Comparison of ENCODE assay signal across 25 cellular contexts in the genomic region with DNA sequence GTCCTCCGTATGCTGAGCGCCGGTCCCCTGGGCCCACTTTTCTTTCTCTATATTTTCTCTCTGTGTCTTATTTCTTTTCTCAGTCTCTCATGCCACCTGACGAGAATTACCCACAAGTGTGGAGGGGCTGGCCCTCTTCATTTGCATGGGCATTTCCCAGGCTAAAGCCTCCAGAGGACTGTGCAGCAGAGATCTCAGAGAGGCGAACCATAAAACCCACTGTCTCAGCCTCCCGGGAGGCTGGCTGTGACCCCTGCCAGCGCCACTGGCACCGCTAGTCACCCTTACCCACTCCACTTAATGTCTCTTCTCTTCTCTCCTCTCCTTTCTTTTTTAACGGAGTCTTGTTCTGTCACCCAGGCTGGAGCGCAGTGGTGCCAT. TPM values are rescaled to one million over a fixed set of nuclear protein-coding genes. Genes with fewer than 3 reads are reported as not detected.
DNase-seq lines count a peak whose midpoint lies in the region; ATAC-seq, FAIRE-seq and TF ChIP-seq lines count a peak whose summit lies in the region.
"Had no signal": no experiment of that assay in that cellular context is flagged by ENCODE, and none has a peak within 500 bp of the region (broad histone marks: within the 10 kb centered on the region; RNA-seq: fewer than 3 reads in every experiment).

No MANE protein-coding gene starts in this region.

- peaks cover 24% of the 10 kb centered on the region for H3K27me3 Mint-ChIP-seq in activated naive CD8-positive, alpha-beta T cell treated with anti-CD3 and anti-CD28 coated beads for 36 hours

- no TSS peak for BruUV-seq in HepG2 (replicated peaks; lab: Mats Ljungman, UMichigan)

- H3K4me1 Mint-ChIP-seq in activated naive CD8-positive, alpha-beta T cell treated with anti-CD3 and anti-CD28 coated beads for 36 hours: peaks cover 3% of the 10 kb centered on the region

- H4K20me1 ChIP-seq in HepG2 (ENCODE audit: insufficient read depth, low read length): no peaks in the 10 kb centered on the region

- CTCF ChIA-PET in HepG2 (lab: Yijun Ruan, JAX; ENCODE audit: low intra/inter-chr PET ratio, low total read pairs): no interaction called here

- TF ChIP-seq CTCF in HepG2 (CRISPR knock-in tag; IDR thresholded peaks at IDR 0.05): no peak

- ATAC-seq in GM18498 (IDR thresholded peaks at IDR 0.05; ENCODE audit: unreplicated experiment) (peak; percentile 61), GM19468 (IDR thresholded peaks at IDR 0.05; ENCODE audit: extremely low read depth, unreplicated experiment) (peak; percentile 56), HG03439 (IDR thresholded peaks at IDR 0.05; ENCODE audit: unreplicated experiment) (peak; percentile 58), HepG2 (peak; percentile 17; the same call in 2 of the 3 replicates)
- ATAC-seq: left ventricle myocardium superior had no signal

- peak overlapping the region; percentile 92 for H3K4me2 ChIP-seq in HepG2 (ENCODE audit: low read depth, low read length)

- FAIRE-seq in HepG2 (lab: Jason Lieb, UNC): no peak

- no peaks in the 10 kb centered on the region for H3K27me3 ChIP-seq in HepG2 (ENCODE audit: control insufficient read depth in 1 of 2, insufficient read depth in 2 of 2, low read length in 2 of 2)
- H3K27me3 ChIP-seq: ascending aorta, right atrium auricular region had no signal

- H3K4me3 ChIP-seq in HepG2 (replicated peaks in 1 of 3; ENCODE audit: insufficient read depth in 1 of 3, low read depth in 2 of 3, low read length in 3 of 3): peak overlapping the region in 1 of 3 experiments; percentile 36; a peak in 2 of 6 replicates
- H3K4me3 ChIP-seq: ascending aorta, right atrium auricular region, tibial nerve had no signal

- H3K79me2 ChIP-seq in HepG2 (ENCODE audit: insufficient read depth, low read length): peaks cover 33% of the 10 kb centered on the region

- no peak for TF ChIP-seq EP300 in HepG2 (IDR thresholded peaks at IDR 0.05; ENCODE audit: low read depth in 2 of 2, low read length in 2 of 2)
- no peak for TF ChIP-seq EP300 in HepG2 (CRISPR knock-in tag; IDR thresholded peaks at IDR 0.05; ENCODE audit: borderline replicate concordance)

- H3K36me3 ChIP-seq in HepG2 (replicated peaks in 1 of 2; ENCODE audit: control insufficient read depth in 1 of 2, insufficient read depth in 2 of 2, low read length in 2 of 2): peaks cover 4 to 12% of the 10 kb centered on the region in 2 experiments; a peak in 4 of 5 replicates
- H3K36me3 ChIP-seq: ascending aorta, right atrium auricular region, tibial nerve had no signal

- POLR2A ChIA-PET in HepG2 (lab: Yijun Ruan, JAX): no interaction called here

- no peak overlapping the region for H3K27ac Mint-ChIP-seq in activated naive CD8-positive, alpha-beta T cell treated with anti-CD3 and anti-CD28 coated beads for 36 hours
- H3K27ac Mint-ChIP-seq: CD8-positive, alpha-beta memory T cell had no signal

- TF ChIP-seq POLR2A in HepG2 (IDR thresholded peaks at IDR 0.05; ENCODE audit: insufficient read depth in 1 of 2, low read depth in 2 of 2, low read length in 2 of 2): no peak

- no peaks in the 10 kb centered on the region for H3K36me3 Mint-ChIP-seq in activated naive CD8-positive, alpha-beta T cell treated with anti-CD3 and anti-CD28 coated beads for 36 hours
- H3K36me3 Mint-ChIP-seq: CD8-positive, alpha-beta memory T cell had no signal

- peak overlapping the region; percentile 92 for H3K27ac ChIP-seq in HepG2 (ENCODE audit: extremely low read length, insufficient read depth, low read length)
- no peak overlapping the region for H3K27ac ChIP-seq in substantia nigra (ENCODE audit: low read depth, low read length, poor library complexity, severe bottlenecking)
- H3K27ac ChIP-seq: ascending aorta, right atrium auricular region, tibial nerve had no signal

- WGBS in HepG2 (ENCODE audit: low lambda C conversion rate): 51% methylated on average over 10 of the region's 10 CpGs

- intact Hi-C loops in HepG2 (cut with micrococcal nuclease; ENCODE audit: unreplicated experiment): no loop called here

- peaks cover 94% of the 10 kb centered on the region for H3K4me1 ChIP-seq in HepG2 (ENCODE audit: insufficient read depth, low read length)

- H3K9ac ChIP-seq in HepG2 (ENCODE audit: insufficient read depth, low read depth, low read length): peak overlapping the region; percentile 61

- in situ Hi-C loops in HepG2 (cut with HindIII; ENCODE audit: extremely low pct_ligation_motif_present, low pct_unique_long_range_greater_than_20kb): no loop called here

- TF ChIP-seq RAD21 in HepG2 (CRISPR knock-in tag; IDR thresholded peaks at IDR 0.05): no peak

- no peak overlapping the region for H3K4me3 Mint-ChIP-seq in activated naive CD8-positive, alpha-beta T cell treated with anti-CD3 and anti-CD28 coated beads for 36 hours
- H3K4me3 Mint-ChIP-seq: CD8-positive, alpha-beta memory T cell had no signal

- H3K9me3 ChIP-seq in HepG2 (ENCODE audit: low read length): peaks cover 14% of the 10 kb centered on the region

- DNase-seq in HepG2 (ENCODE audit: low spot score) (no peak), MV-4-11 (lab: John Stamatoyannopoulos, UW) (no peak), NCI-H748 (lab: John Stamatoyannopoulos, UW; ENCODE audit: unreplicated experiment) (no peak), substantia nigra (lab: John Stamatoyannopoulos, UW) (no peak)
- DNase-seq in activated naive CD8-positive, alpha-beta T cell treated with anti-CD3 and anti-CD28 coated beads for 36 hours: no peak
- DNase-seq: ACHN; CD8-positive, alpha-beta memory T cell; effector memory CD4-positive, alpha-beta T cell; left ventricle myocardium superior; NCI-H1694; NK-92 treated with Interleukin-12 subunit alpha and Interleukin-12 subunit beta, amount 100 ng/mL, for 24 hours; RPMI8226; stimulated activated CD4-positive, alpha-beta T cell treated with anti-CD3 and anti-CD28 coated beads, Interleukin-15, amount 100 ng/mL, for 24 hours; stimulated activated naive CD4-positive, alpha-beta T cell; SW 1271 had no signal

- no peak overlapping the region for H2AFZ ChIP-seq in HepG2 (ENCODE audit: low read length)

- H3K9me3 Mint-ChIP-seq in activated naive CD8-positive, alpha-beta T cell treated with anti-CD3 and anti-CD28 coated beads for 36 hours: peaks cover 5% of the 10 kb centered on the region

RNA-seq across cellular contexts. Expression of gene SERPINA9, which starts 7.1 kb away (rescaled TPM):
- not detected in 2 replicates for total RNA-seq in HepG2 (2016; rRNA removed; fragmentation: Illumina TruSeq; extraction: Trizol)
- not detected in 2 replicates for total RNA-seq in HepG2 (2016; cell fraction: cytosol; rRNA removed; fragmentation: Illumina TruSeq; extraction: Trizol; ENCODE audit: low read depth)
- total RNA-seq in HepG2 (2016; cell fraction: insoluble cytoplasmic fraction; rRNA removed; fragmentation: Illumina TruSeq; extraction: Trizol): not detected in 2 replicates
- total RNA-seq in HepG2 (2016; cell fraction: membrane; rRNA removed; fragmentation: Illumina TruSeq; extraction: Trizol): not detected in 2 replicates
- total RNA-seq in HepG2 (2016; cell fraction: nucleus; rRNA removed; fragmentation: Illumina TruSeq; extraction: Trizol): not detected in 2 replicates
- polyA plus RNA-seq in HepG2 (2011; rRNA removed): 0.12 and 0.21 TPM in 2 replicates
- polyA plus RNA-seq in HepG2 (2011; cell fraction: cytosol; rRNA removed): 0.16 and 0.18 TPM in 2 replicates
- polyA plus RNA-seq in HepG2 (2011; cell fraction: nucleus; rRNA removed): 0.64 and 1.1 TPM in 2 replicates
- 0.17 and 0.78 TPM in 2 replicates for polyA plus RNA-seq in HepG2 (2012)
- not detected in 2 replicates for polyA plus RNA-seq in HepG2 (2016; cell fraction: cytosol; fragmentation: Illumina TruSeq; extraction: Trizol; ENCODE audit: low read depth)
- polyA plus RNA-seq in HepG2 (2016; cell fraction: insoluble cytoplasmic fraction; fragmentation: Illumina TruSeq; extraction: Trizol; ENCODE audit: low read depth): not detected in 2 replicates
- polyA plus RNA-seq in HepG2 (2016; cell fraction: membrane; fragmentation: Illumina TruSeq; extraction: Trizol; ENCODE audit: low read depth): not detected in 2 replicates
- polyA plus RNA-seq in HepG2 (2016; cell fraction: nucleus; fragmentation: Illumina TruSeq; extraction: Trizol; ENCODE audit: insufficient read depth, low read depth): not detected in 2 replicates
- 0.12 TPM in 1 of 2 replicates, not detected in the other for polyA minus RNA-seq in HepG2 (2011; rRNA and poly(A)+ RNA removed; ENCODE audit: low replicate concordance)
- polyA minus RNA-seq in HepG2 (2011; cell fraction: cytosol; rRNA and poly(A)+ RNA removed): not detected in 2 replicates
- 0.37 TPM in 1 of 2 replicates, not detected in the other for polyA minus RNA-seq in HepG2 (2011; cell fraction: nucleus; rRNA and poly(A)+ RNA removed)
- total RNA-seq in activated naive CD8-positive, alpha-beta T cell treated with anti-CD3 and anti-CD28 coated beads for 36 hours: not detected
- total RNA-seq: ascending aorta; CD8-positive, alpha-beta memory T cell; cerebellum; H4; left ventricle myocardium superior; M059J; omental fat pad; right atrium auricular region; tibial nerve had no signal
- polyA plus RNA-seq: CD8-positive, alpha-beta memory T cell had no signal

RNA-seq across cellular contexts. Expression of gene SERPINA12, which starts 26.2 kb away (rescaled TPM):
- not detected in 2 replicates for total RNA-seq in HepG2 (2016; rRNA removed; fragmentation: Illumina TruSeq; extraction: Trizol)
- not detected in 2 replicates for total RNA-seq in HepG2 (2016; cell fraction: cytosol; rRNA removed; fragmentation: Illumina TruSeq; extraction: Trizol; ENCODE audit: low read depth)
- not detected in 2 replicates for total RNA-seq in HepG2 (2016; cell fraction: insoluble cytoplasmic fraction; rRNA removed; fragmentation: Illumina TruSeq; extraction: Trizol)
- total RNA-seq in HepG2 (2016; cell fraction: membrane; rRNA removed; fragmentation: Illumina TruSeq; extraction: Trizol): not detected in 2 replicates
- total RNA-seq in HepG2 (2016; cell fraction: nucleus; rRNA removed; fragmentation: Illumina TruSeq; extraction: Trizol): not detected in 2 replicates
- 0.08 TPM in 1 of 2 replicates, not detected in the other for polyA plus RNA-seq in HepG2 (2011; rRNA removed)
- 0.07 TPM in 1 of 2 replicates, not detected in the other for polyA plus RNA-seq in HepG2 (2011; cell fraction: cytosol; rRNA removed)
- not detected in 2 replicates for polyA plus RNA-seq in HepG2 (2011; cell fraction: nucleus; rRNA removed)
- polyA plus RNA-seq in HepG2 (2012): 9.8 and 20.4 TPM in 2 replicates
- not detected in 2 replicates for polyA plus RNA-seq in HepG2 (2016; cell fraction: cytosol; fragmentation: Illumina TruSeq; extraction: Trizol; ENCODE audit: low read depth)
- 0.11 TPM in 1 of 2 replicates, not detected in the other for polyA plus RNA-seq in HepG2 (2016; cell fraction: insoluble cytoplasmic fraction; fragmentation: Illumina TruSeq; extraction: Trizol; ENCODE audit: low read depth)
- polyA plus RNA-seq in HepG2 (2016; cell fraction: membrane; fragmentation: Illumina TruSeq; extraction: Trizol; ENCODE audit: low read depth): 0.08 TPM in 1 of 2 replicates, not detected in the other
- not detected in 2 replicates for polyA plus RNA-seq in HepG2 (2016; cell fraction: nucleus; fragmentation: Illumina TruSeq; extraction: Trizol; ENCODE audit: insufficient read depth, low read depth)
- 0.10 TPM in 1 of 2 replicates, not detected in the other for polyA minus RNA-seq in HepG2 (2011; rRNA and poly(A)+ RNA removed; ENCODE audit: low replicate concordance)
- not detected in 2 replicates for polyA minus RNA-seq in HepG2 (2011; cell fraction: cytosol; rRNA and poly(A)+ RNA removed)
- not detected in 2 replicates for polyA minus RNA-seq in HepG2 (2011; cell fraction: nucleus; rRNA and poly(A)+ RNA removed)
- total RNA-seq in activated naive CD8-positive, alpha-beta T cell treated with anti-CD3 and anti-CD28 coated beads for 36 hours: not detected
- total RNA-seq: ascending aorta; CD8-positive, alpha-beta memory T cell; cerebellum; H4; left ventricle myocardium superior; M059J; omental fat pad; right atrium auricular region; tibial nerve had no signal
- polyA plus RNA-seq: CD8-positive, alpha-beta memory T cell had no signal

RNA-seq across cellular contexts. Expression of gene SERPINA11, which starts 30.5 kb away (rescaled TPM):
- total RNA-seq in HepG2 (2016; rRNA removed; fragmentation: Illumina TruSeq; extraction: Trizol): 9.8 and 21.2 TPM in 2 replicates
- 4.9 TPM in 2 replicates for total RNA-seq in HepG2 (2016; cell fraction: cytosol; rRNA removed; fragmentation: Illumina TruSeq; extraction: Trizol; ENCODE audit: low read depth)
- total RNA-seq in HepG2 (2016; cell fraction: insoluble cytoplasmic fraction; rRNA removed; fragmentation: Illumina TruSeq; extraction: Trizol): 7.7 and 19.9 TPM in 2 replicates
- 6.8 and 7.2 TPM in 2 replicates for total RNA-seq in HepG2 (2016; cell fraction: membrane; rRNA removed; fragmentation: Illumina TruSeq; extraction: Trizol)
- 17.5 and 21.4 TPM in 2 replicates for total RNA-seq in HepG2 (2016; cell fraction: nucleus; rRNA removed; fragmentation: Illumina TruSeq; extraction: Trizol)
- 131 and 142 TPM in 2 replicates for polyA plus RNA-seq in HepG2 (2011; rRNA removed)
- polyA plus RNA-seq in HepG2 (2011; cell fraction: cytosol; rRNA removed): 228 and 231 TPM in 2 replicates
- 105 and 121 TPM in 2 replicates for polyA plus RNA-seq in HepG2 (2011; cell fraction: nucleus; rRNA removed)
- 284 and 307 TPM in 2 replicates for polyA plus RNA-seq in HepG2 (2012)
- polyA plus RNA-seq in HepG2 (2016; cell fraction: cytosol; fragmentation: Illumina TruSeq; extraction: Trizol; ENCODE audit: low read depth): 9.3 and 10.7 TPM in 2 replicates
- 10.5 and 15.9 TPM in 2 replicates for polyA plus RNA-seq in HepG2 (2016; cell fraction: insoluble cytoplasmic fraction; fragmentation: Illumina TruSeq; extraction: Trizol; ENCODE audit: low read depth)
- 8.6 and 9.0 TPM in 2 replicates for polyA plus RNA-seq in HepG2 (2016; cell fraction: membrane; fragmentation: Illumina TruSeq; extraction: Trizol; ENCODE audit: low read depth)
- polyA plus RNA-seq in HepG2 (2016; cell fraction: nucleus; fragmentation: Illumina TruSeq; extraction: Trizol; ENCODE audit: insufficient read depth, low read depth): 40.1 and 45.5 TPM in 2 replicates
- 88.7 TPM in 1 of 2 replicates, not detected in the other for polyA minus RNA-seq in HepG2 (2011; rRNA and poly(A)+ RNA removed; ENCODE audit: low replicate concordance)
- polyA minus RNA-seq in HepG2 (2011; cell fraction: cytosol; rRNA and poly(A)+ RNA removed): 75.9 and 114 TPM in 2 replicates
- 62.1 and 71.2 TPM in 2 replicates for polyA minus RNA-seq in HepG2 (2011; cell fraction: nucleus; rRNA and poly(A)+ RNA removed)
- not detected for total RNA-seq in activated naive CD8-positive, alpha-beta T cell treated with anti-CD3 and anti-CD28 coated beads for 36 hours
- total RNA-seq: ascending aorta; CD8-positive, alpha-beta memory T cell; cerebellum; H4; left ventricle myocardium superior; M059J; omental fat pad; right atrium auricular region; tibial nerve had no signal
- polyA plus RNA-seq: CD8-positive, alpha-beta memory T cell had no signal

Comparison
In these comparisons a context has a peak if more than half of its experiments do, and no peak if none do; other contexts are left out.
1. RNA of gene SERPINA11, which starts 30.5 kb away (total RNA-seq): 4.9 to 21.4 TPM in HepG2; not detected in activated naive CD8-positive, alpha-beta T cell treated with anti-CD3 and anti-CD28 coated beads for 36 hours; every median in the first group is over 4 times any median in the second.
2. Peak in every context shown above with its lines, with median percentiles within 50 percentile points of each other: ATAC-seq.